ENCODE assay signal across 21 cellular contexts in the genomic region with DNA sequence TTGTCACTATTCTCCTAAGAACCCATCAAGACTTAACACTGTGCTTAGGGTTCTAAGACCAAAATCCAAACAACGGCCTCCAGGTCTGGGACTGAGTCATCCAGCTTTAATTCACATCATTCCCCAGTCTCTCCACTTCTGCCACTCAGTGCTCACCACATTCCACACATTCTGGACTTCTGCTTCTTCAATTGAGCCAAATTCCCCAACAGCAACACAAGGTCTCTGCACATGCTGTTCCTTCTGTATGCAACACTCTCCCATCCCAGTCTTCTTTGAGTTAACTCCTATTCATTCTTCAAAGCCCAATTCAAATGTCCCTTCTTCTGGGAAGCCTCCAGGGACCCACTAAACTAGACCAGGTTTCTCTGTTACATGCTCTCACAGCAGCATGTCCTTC.
DNase-seq lines count a peak whose midpoint lies in the region; ATAC-seq and TF ChIP-seq lines count a peak whose summit lies in the region.
"Had no signal": no experiment of that assay in that cellular context is flagged by ENCODE, and none has a peak within 500 bp of the region (broad histone marks: within the 10 kb centered on the region; RNA-seq: fewer than 3 reads in every experiment).

No MANE protein-coding gene starts in this region.

- no peaks in the 10 kb centered on the region for H3K36me3 ChIP-seq in brain microvascular endothelial cell (replicated peaks)

- no peaks in the 10 kb centered on the region for H3K9me3 Mint-ChIP-seq in HFFc6
- H3K9me3 Mint-ChIP-seq: effector memory CD8-positive, alpha-beta T cell had no signal

- H3K4me3 ChIP-seq in AG04449 (ENCODE audit: low read depth, low read length) (no peak overlapping the region), brain microvascular endothelial cell (ENCODE audit: low read depth, low read length) (no peak overlapping the region)
- H3K4me3 ChIP-seq: upper lobe of left lung had no signal

- H3K27me3 ChIP-seq in brain microvascular endothelial cell (replicated peaks), result no peaks in the 10 kb centered on the region
- H3K27me3 ChIP-seq: upper lobe of left lung had no signal

- POLR2A ChIA-PET in AG04449 (lab: Yijun Ruan, JAX), result no interaction called here

- no peaks in the 10 kb centered on the region for H3K36me3 Mint-ChIP-seq in HFFc6 (ENCODE audit: low read depth)

- no peaks in the 10 kb centered on the region for H3K4me1 Mint-ChIP-seq in HFFc6 (ENCODE audit: low read depth)

- no peak for ATAC-seq in HG03378 (IDR thresholded peaks at IDR 0.05; ENCODE audit: unreplicated experiment)
- ATAC-seq: activated CD4-positive, CD25-positive, alpha-beta regulatory T cell treated with anti-CD3 and anti-CD28 coated beads, Interleukin-2, amount 50 U/mL, for 24 hours; effector memory CD8-positive, alpha-beta T cell had no signal

- CTCF ChIA-PET in AG04449 (lab: Yijun Ruan, JAX), result no interaction called here

- in situ Hi-C loops in brain microvascular endothelial cell (cut with HindIII; ENCODE audit: low pct_ligation_motif_present, low sequenced_read_pairs), result no loop called here

- DNase-seq in AG04449 (ENCODE audit: low read depth, low spot score), result peak; percentile 37
- peak; percentile 54 for DNase-seq in HFFc6
- DNase-seq in brain microvascular endothelial cell, result peak; percentile 69
- DNase-seq in islet precursor cell, result peak; percentile 90
- DNase-seq in hypothalamus (lab: John Stamatoyannopoulos, UW), result no peak
- DNase-seq in substantia nigra (lab: John Stamatoyannopoulos, UW), result no peak
- no peak for DNase-seq in NCI-H128 (lab: John Stamatoyannopoulos, UW; ENCODE audit: unreplicated experiment)
- DNase-seq: activated T-cell treated with anti-CD3 and anti-CD28 coated beads, Interleukin-2, amount 50 U/mL, for 48 hours; AML-193; anterior cingulate cortex; effector memory CD8-positive, alpha-beta T cell; H7; hippocampal formation; NCI-H1417 treated with DMSO at 0.1 percent for 48 hours; NCI-H446; posterior cingulate gyrus; stimulated activated CD8-positive, alpha-beta memory T cell treated with anti-CD3 and anti-CD28 coated beads, Interleukin-4, amount 100 ng/mL, for 48 hours; SW 1271; upper lobe of left lung had no signal

- no peak overlapping the region for H3K27ac Mint-ChIP-seq in HFFc6
- H3K27ac Mint-ChIP-seq: effector memory CD8-positive, alpha-beta T cell had no signal

- TF ChIP-seq CTCF in AG04449 (IDR thresholded peaks at IDR 0.05; ENCODE audit: insufficient read depth, low read length, missing control alignments) (no peak), HFFc6 (IDR thresholded peaks at IDR 0.05) (no peak), brain microvascular endothelial cell (IDR thresholded peaks at IDR 0.05; ENCODE audit: low read depth, low read length, missing control alignments) (no peak)

- H3K27ac ChIP-seq in brain microvascular endothelial cell (no peak overlapping the region), substantia nigra (ENCODE audit: low read depth, low read length, poor library complexity, severe bottlenecking) (no peak overlapping the region)
- H3K27ac ChIP-seq: upper lobe of left lung had no signal

- H3K27me3 Mint-ChIP-seq in HFFc6 (ENCODE audit: insufficient read depth), result no peaks in the 10 kb centered on the region
- H3K27me3 Mint-ChIP-seq: effector memory CD8-positive, alpha-beta T cell had no signal

- H3K4me3 Mint-ChIP-seq in HFFc6, result no peak overlapping the region
- H3K4me3 Mint-ChIP-seq: effector memory CD8-positive, alpha-beta T cell had no signal

Comparison
In these comparisons a context has a peak if more than half of its experiments do, and no peak if none do; other contexts are left out.
1. DNase-seq: peak in AG04449 (single experiment), HFFc6 (single experiment), brain microvascular endothelial cell (single experiment) and islet precursor cell (single experiment); none in hypothalamus (0 of 51), substantia nigra (0 of 49) and NCI-H128 (single experiment).